19 cellular contexts compared by ENCODE assay signal in genomic region chr6:43178951-43179830, GRCh38.
"Had no signal": no experiment of that assay in that cellular context is flagged by ENCODE, and none has a peak within 500 bp of the region (broad histone marks: within the 10 kb centered on the region; RNA-seq: fewer than 3 reads in every experiment).

No MANE protein-coding gene starts in this region.

- H3K36me3 Mint-ChIP-seq: activated naive CD8-positive, alpha-beta T cell had no signal

- H3K27ac ChIP-seq: pancreas, thoracic aorta, VCaP had no signal

- H3K9me3 Mint-ChIP-seq: brain; immature natural killer cell; memory B cell; stimulated activated memory B cell treated with anti-CD40 and anti-IgM and Interleukin-4, amounts not matched to agents 10 μg/mL and 1 μg/mL and 100 μg/mL, for 72 hours had no signal

- H3K9me3 ChIP-seq: neutrophil, pancreas, spleen, thoracic aorta had no signal

- H3K27me3 Mint-ChIP-seq: activated naive CD8-positive, alpha-beta T cell; memory B cell; naive B cell; stimulated activated memory B cell treated with anti-CD40 and anti-IgM and Interleukin-4, amounts not matched to agents 10 μg/mL and 1 μg/mL and 100 μg/mL, for 72 hours had no signal

- H3K4me3 ChIP-seq: pancreas, spleen, thoracic aorta had no signal

- H3K4me3 Mint-ChIP-seq: activated naive CD8-positive, alpha-beta T cell; memory B cell; stimulated activated memory B cell treated with anti-CD40 and anti-IgM and Interleukin-4, amounts not matched to agents 10 μg/mL and 1 μg/mL and 100 μg/mL, for 72 hours had no signal

- H3K27ac Mint-ChIP-seq: memory B cell; stimulated activated memory B cell treated with anti-CD40 and anti-IgM and Interleukin-4, amounts not matched to agents 10 μg/mL and 1 μg/mL and 100 μg/mL, for 72 hours had no signal

- H3K27me3 ChIP-seq: neutrophil, pancreas, spleen had no signal

- DNase-seq: activated CD4-positive, alpha-beta T cell treated with anti-CD3 and anti-CD28 coated beads, Interleukin-2, amount 50 U/mL, for 1 hour; activated CD4-positive, CD25-positive, alpha-beta regulatory T cell treated with anti-CD3 and anti-CD28 coated beads, Interleukin-2, amount 50 U/mL, for 72 hours; activated CD8-positive, alpha-beta memory T cell treated with anti-CD3 and anti-CD28 coated beads, Interleukin-2, amount 50 U/mL, for 48 hours; activated gamma-delta T cell; central memory CD4-positive, alpha-beta T cell; immature natural killer cell; naive B cell; pancreas; spleen; stimulated activated CD4-positive, alpha-beta T cell treated with anti-CD3 and anti-CD28 coated beads, Interleukin-4, amount 100 ng/mL, for 4 hours; T-helper 2 cell had no signal

- ATAC-seq: esophagus mucosa; pancreas; stimulated activated memory B cell treated with anti-CD40 and anti-IgM and Interleukin-4, amounts not matched to agents 10 μg/mL and 1 μg/mL and 100 μg/mL, for 72 hours had no signal
